23 cellular contexts compared by ENCODE assay signal in the genomic region with DNA sequence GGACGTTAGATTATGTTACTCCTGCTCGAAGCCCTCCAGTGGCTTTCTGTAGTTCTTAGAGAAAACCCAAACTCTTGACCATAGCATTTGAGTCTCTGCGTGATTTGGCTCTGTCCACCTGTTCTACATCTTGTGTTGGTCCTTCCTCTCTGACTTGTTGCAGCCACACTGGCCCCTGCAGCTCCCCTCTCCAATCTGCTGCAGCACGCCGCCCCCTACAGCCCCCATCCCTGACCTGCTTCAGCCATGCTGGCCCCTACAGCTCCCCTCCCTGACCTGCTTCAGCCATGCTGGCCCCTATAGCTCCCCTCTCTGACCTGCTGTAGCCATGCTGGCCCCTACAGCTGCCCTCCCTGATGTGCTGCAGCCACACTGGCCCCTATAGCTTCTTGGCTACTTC. TPM values are rescaled to one million over a fixed set of nuclear protein-coding genes. Genes with fewer than 3 reads are reported as not detected.
"Had no signal": no experiment of that assay in that cellular context is flagged by ENCODE, and none has a peak within 500 bp of the region (broad histone marks: within the 10 kb centered on the region; RNA-seq: fewer than 3 reads in every experiment).

No MANE protein-coding gene starts in this region.

- DNase-seq: activated CD4-positive, alpha-beta T cell treated with anti-CD3 and anti-CD28 coated beads, Interleukin-2, amount 50 U/mL, for 4 hours; activated naive CD4-positive, alpha-beta T cell treated with Interleukin-2 at 50 U/mL for 16 hours; activated naive CD8-positive, alpha-beta T cell treated with anti-CD3 and anti-CD28 coated beads, Interleukin-2, amount 10 ng/mL, durations not matched to agents 7 days and 5 days; activated T-cell treated with anti-CD3 and anti-CD28 coated beads for 4 hours; body of pancreas; foreskin keratinocyte; glutamatergic neuron; immature natural killer cell; kidney glomerular epithelial cell; left ventricle myocardium inferior; mammary epithelial cell; mucosa of descending colon; naive B cell; ovary; psoas muscle; right cardiac atrium; stimulated activated CD4-positive, alpha-beta T cell treated with anti-CD3 and anti-CD28 coated beads, Interleukin-2, amount 100 ng/mL, for 48 hours; stomach; trophoblast cell had no signal

- H3K27me3 ChIP-seq: body of pancreas, foreskin keratinocyte, ovary, stomach, vagina had no signal

- H3K36me3 ChIP-seq: ovary had no signal

- H3K4me3 ChIP-seq: body of pancreas, left ventricle myocardium inferior, mucosa of descending colon, ovary, psoas muscle, stomach, vagina had no signal

- H3K9me3 ChIP-seq: body of pancreas, left ventricle myocardium inferior, mucosa of descending colon, ovary, psoas muscle, stomach, vagina had no signal

- ATAC-seq: activated T-helper 17 cell treated with anti-CD3 and anti-CD28 coated beads, Interleukin-2, amount 50 U/mL, for 72 hours; body of pancreas; foreskin keratinocyte; mucosa of descending colon; psoas muscle had no signal

- H3K27ac ChIP-seq: body of pancreas, foreskin keratinocyte, left ventricle myocardium inferior, ovary, psoas muscle, stomach, vagina had no signal

RNA-seq across cellular contexts. Expression of a gene that starts 37.8 kb away (rescaled TPM):
- total RNA-seq: activated naive CD8-positive, alpha-beta T cell treated with anti-CD3 and anti-CD28 coated beads, Interleukin-2, amount 10 ng/mL, durations not matched to agents 7 days and 5 days; activated T-helper 17 cell treated with anti-CD3 and anti-CD28 coated beads, Interleukin-2, amount 50 U/mL, for 72 hours; dermis microvascular lymphatic vessel endothelial cell; foreskin keratinocyte; left ventricle myocardium inferior; mammary epithelial cell; psoas muscle; T-helper 1 cell treated with Interleukin-12 subunit alpha and Interleukin-12 subunit beta and Interleukin-4 antibody, amounts not matched to agents 30 ng/mL and 1 ng/mL, for 36 hours had no signal
